8 cellular contexts compared by ENCODE assay signal in the genomic region with DNA sequence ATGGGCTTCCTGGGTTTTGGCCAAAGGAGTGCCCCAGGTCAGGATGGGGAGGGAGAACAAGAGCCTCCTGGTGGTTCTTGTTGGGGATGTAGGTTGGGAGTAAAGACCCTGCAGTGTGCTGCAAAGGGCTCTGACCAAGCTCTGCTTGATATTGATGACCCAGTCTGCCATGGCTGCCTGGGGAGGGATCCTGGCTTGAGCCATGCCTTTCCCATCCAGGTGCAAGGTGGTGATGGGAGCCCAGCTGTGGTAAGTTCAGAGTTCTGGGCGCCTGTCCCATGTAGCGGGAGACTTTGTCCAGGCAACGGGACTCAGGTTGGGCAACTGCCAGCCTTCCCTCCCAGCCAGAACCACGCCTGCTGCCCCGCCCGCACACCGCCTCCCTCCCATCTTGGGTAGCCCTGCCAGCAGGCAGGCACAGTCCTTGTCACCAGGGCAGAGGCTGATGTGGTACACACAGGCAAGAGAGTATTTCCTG. TPM values are rescaled to one million over a fixed set of nuclear protein-coding genes. Genes with fewer than 3 reads are reported as not detected.
DNase-seq lines count a peak whose midpoint lies in the region; ATAC-seq, FAIRE-seq and TF ChIP-seq lines count a peak whose summit lies in the region.

No MANE protein-coding gene starts in this region.

- CTCF ChIA-PET in A549 (lab: Yijun Ruan, JAX) (interaction anchor here (7.8 to 16.1 kb wide), 2 partner anchors 11 to 13 kb away, joined by 55 to 219 read pairs; no protein-coding TSS in a partner anchor), HEK293 (lab: Yijun Ruan, JAX) (interaction anchor here (1.1 to 3.9 kb wide), 4 partner anchors 9 to 33 kb away, joined by 3 to 28 read pairs (median 4); no protein-coding TSS in a partner anchor)

- H3K36me3 Mint-ChIP-seq in activated naive CD8-positive, alpha-beta T cell treated with anti-CD3 and anti-CD28 coated beads, Interleukin-2, amount 50 U/mL, for 24 hours (ENCODE audit: low read depth), result peaks cover 4% of the 10 kb centered on the region

- no peak for FAIRE-seq in A549 (lab: Jason Lieb, UNC)
- no peak for FAIRE-seq in GM19239 (lab: Jason Lieb, UNC)

- no peak for TF ChIP-seq RAD21 in A549 (conservative IDR thresholded peaks at IDR 0.05 in 1 of 2, IDR thresholded peaks at IDR 0.05 in 1 of 2)

- H3K9me3 ChIP-seq in A549 (no peaks in the 10 kb centered on the region), HEK293 (ENCODE audit: control insufficient read depth, insufficient read depth, low read depth, low read length) (no peaks in the 10 kb centered on the region)

- ATAC-seq in A549 (no peak), left ventricle myocardium superior (peak; percentile 54), GM21723 (IDR thresholded peaks at IDR 0.05; ENCODE audit: unreplicated experiment) (no peak)
- ATAC-seq in activated naive CD8-positive, alpha-beta T cell treated with anti-CD3 and anti-CD28 coated beads, Interleukin-2, amount 50 U/mL, for 24 hours, result no peak

- DNase-seq in A549 (ENCODE audit: low read depth in 1 of 2, low spot score in 1 of 2), result peak in 1 of 2 experiments; percentile 41
- no peak for DNase-seq in activated naive CD8-positive, alpha-beta T cell treated with anti-CD3 and anti-CD28 coated beads, Interleukin-2, amount 50 U/mL, for 24 hours
- peak; percentile 93 for DNase-seq in left ventricle myocardium superior
- no peak for DNase-seq in GM19239 (ENCODE audit: insufficient read length, low spot score)
- DNase-seq in hepatic stellate cell (ENCODE audit: low spot score), result no peak

- H3K4me1 Mint-ChIP-seq in activated naive CD8-positive, alpha-beta T cell treated with anti-CD3 and anti-CD28 coated beads, Interleukin-2, amount 50 U/mL, for 24 hours, result peaks cover 61% of the 10 kb centered on the region

- no peaks in the 10 kb centered on the region for H3K27me3 ChIP-seq in rectal smooth muscle tissue (ENCODE audit: control insufficient read depth, insufficient read depth, low read length)

- H3K4me3 ChIP-seq in A549 (no peak overlapping the region), HEK293 (ENCODE audit: low read depth, low read length) (peak overlapping the region; percentile 67), rectal smooth muscle tissue (ENCODE audit: low read length) (peak overlapping the region; percentile 96)

- H3K4me3 Mint-ChIP-seq in activated naive CD8-positive, alpha-beta T cell treated with anti-CD3 and anti-CD28 coated beads, Interleukin-2, amount 50 U/mL, for 24 hours, result peak overlapping the region; percentile 98

- H3K36me3 ChIP-seq in HEK293 (ENCODE audit: control insufficient read depth in 2 of 2, insufficient read depth in 1 of 2, low read length in 2 of 2), result peaks cover 0 to 10% of the 10 kb centered on the region in 2 experiments; a peak in 1 of 3 replicates
- H3K36me3 ChIP-seq in rectal smooth muscle tissue (ENCODE audit: control insufficient read depth, insufficient read depth, low read length), result no peaks in the 10 kb centered on the region

- H3K4me2 ChIP-seq in A549, result peak overlapping the region; percentile 99

- H3K9me3 Mint-ChIP-seq in activated naive CD8-positive, alpha-beta T cell treated with anti-CD3 and anti-CD28 coated beads, Interleukin-2, amount 50 U/mL, for 24 hours, result no peaks in the 10 kb centered on the region

- WGBS in A549 (ENCODE audit: missing lambda C conversion rate), result 24% methylated on average over 4 of the region's 7 CpGs

- H3K4me1 ChIP-seq in A549 (peaks cover 30% of the 10 kb centered on the region), HEK293 (ENCODE audit: control insufficient read depth, insufficient read depth, low read length) (peaks cover 14% of the 10 kb centered on the region), rectal smooth muscle tissue (ENCODE audit: control insufficient read depth, insufficient read depth, low read length) (peaks cover 24% of the 10 kb centered on the region)

- H3K27ac ChIP-seq in A549, result peak overlapping the region in 1 of 2 experiments; percentile 52; a peak in 3 of 6 replicates
- H3K27ac ChIP-seq in HEK293 (ENCODE audit: extremely low read depth, low read depth, low read length), result peak overlapping the region; percentile 77; the same call in 1 of the 2 replicates
- H3K27ac ChIP-seq in rectal smooth muscle tissue (ENCODE audit: low read depth, low read length), result peak overlapping the region; percentile 86

- POLR2A ChIA-PET in A549 (lab: Yijun Ruan, JAX), result no interaction called here
- POLR2A ChIA-PET in HEK293 (lab: Yijun Ruan, JAX), result no interaction called here

- intact Hi-C loops in left ventricle myocardium superior (cut with micrococcal nuclease), result no loop called here

- TF ChIP-seq POLR2A in A549 (IDR thresholded peaks at IDR 0.05; ENCODE audit: low read length), result no peak

- TF ChIP-seq CTCF in A549 (IDR thresholded peaks at IDR 0.05), result no peak
- TF ChIP-seq CTCF in HEK293 (tag by site-specific recombination; IDR thresholded peaks at IDR 0.05), result no peak

- H3K27ac Mint-ChIP-seq in activated naive CD8-positive, alpha-beta T cell treated with anti-CD3 and anti-CD28 coated beads, Interleukin-2, amount 50 U/mL, for 24 hours, result peak overlapping the region; percentile 93

- peak overlapping the region; percentile 12 for H3K9ac ChIP-seq in rectal smooth muscle tissue (ENCODE audit: low read length)

- H3K27me3 Mint-ChIP-seq in activated naive CD8-positive, alpha-beta T cell treated with anti-CD3 and anti-CD28 coated beads, Interleukin-2, amount 50 U/mL, for 24 hours, result no peaks in the 10 kb centered on the region

- TF ChIP-seq EP300 in A549 (IDR thresholded peaks at IDR 0.05), result no peak

TF ChIP-seq in A549, 52 proteins besides CTCF, POLR2A, EP300 and RAD21 (continues in another document):
- no peak for TF ChIP-seq KDM5A (IDR thresholded peaks at IDR 0.05)
- TF ChIP-seq HOXA7 (CRISPR knock-in tag; IDR thresholded peaks at IDR 0.05), result no peak
- no peak for TF ChIP-seq POLR2AphosphoS2 (conservative IDR thresholded peaks at IDR 0.05; ENCODE audit: low read length)
- no peak for TF ChIP-seq JUNB (IDR thresholded peaks at IDR 0.05)
- no peak for TF ChIP-seq ELK1 (IDR thresholded peaks at IDR 0.05; ENCODE audit: low read depth, low read length)

TF ChIP-seq in HEK293, 187 proteins besides CTCF, POLR2A, EP300 and RAD21 (continues in another document):
- TF ChIP-seq ZFHX2 (tag by site-specific recombination; conservative IDR thresholded peaks at IDR 0.05) (peak; percentile 38), KLF7 (tag by site-specific recombination; IDR thresholded peaks at IDR 0.05; ENCODE audit: borderline replicate concordance) (peak; percentile 68; the same call in 1 of the 2 replicates), ZNF768 (tag by site-specific recombination; IDR thresholded peaks at IDR 0.05) (no peak), FEZF1 (tag by site-specific recombination; IDR thresholded peaks at IDR 0.05) (no peak), SP3 (tag by site-specific recombination; IDR thresholded peaks at IDR 0.05) (peak; percentile 31; the same call in 1 of the 2 replicates), ZNF174 (tag by site-specific recombination; IDR thresholded peaks at IDR 0.05) (no peak)

RNA-seq across cellular contexts. Expression of gene GNAI2, which starts 2.6 kb away (rescaled TPM):
- polyA plus RNA-seq in A549 (2011; rRNA removed) (67.0 and 67.8 TPM in 2 replicates), A549 (2017; fragmentation: RNase III; extraction: RNeasy Plus Mini Kit Qiagen cat#74134 plus additional on column Dnase treatment) (44.6 to 48.8 TPM (median 47.4 TPM) in 3 replicates)
- 102 and 107 TPM in 2 replicates for polyA plus RNA-seq in A549 (2012; cell fraction: cytosol; rRNA removed)
- polyA plus RNA-seq in A549 (2012; cell fraction: nucleus; rRNA removed), result 51.4 and 67.2 TPM in 2 replicates
- 68.0 and 84.2 TPM in 2 replicates for polyA minus RNA-seq in A549 (2011; rRNA and poly(A)+ RNA removed)
- total RNA-seq in left ventricle myocardium superior, result 137 TPM

RNA-seq across cellular contexts. Expression of gene SEMA3B, which starts 30.4 kb away (rescaled TPM):
- 6.5 and 6.8 TPM in 2 replicates for polyA plus RNA-seq in A549 (2011; rRNA removed)
- polyA plus RNA-seq in A549 (2012; cell fraction: cytosol; rRNA removed), result 7.5 and 9.0 TPM in 2 replicates
- polyA plus RNA-seq in A549 (2012; cell fraction: nucleus; rRNA removed), result 57.8 and 81.9 TPM in 2 replicates
- 6.5 to 8.4 TPM (median 7.4 TPM) in 3 replicates for polyA plus RNA-seq in A549 (2017; fragmentation: RNase III; extraction: RNeasy Plus Mini Kit Qiagen cat#74134 plus additional on column Dnase treatment)
- 6.1 and 7.2 TPM in 2 replicates for polyA minus RNA-seq in A549 (2011; rRNA and poly(A)+ RNA removed)
- total RNA-seq in left ventricle myocardium superior, result 20.6 TPM

RNA-seq across cellular contexts. Expression of gene SLC38A3, which starts 33.5 kb away (rescaled TPM):
- polyA plus RNA-seq in A549 (2011; rRNA removed) (0.05 and 0.12 TPM in 2 replicates), A549 (2017; fragmentation: RNase III; extraction: RNeasy Plus Mini Kit Qiagen cat#74134 plus additional on column Dnase treatment) (0.10 to 0.13 TPM in 2 of 3 replicates, not detected in the other)
- 0.04 and 0.05 TPM in 2 replicates for polyA plus RNA-seq in A549 (2012; cell fraction: cytosol; rRNA removed)
- 0.04 and 0.11 TPM in 2 replicates for polyA plus RNA-seq in A549 (2012; cell fraction: nucleus; rRNA removed)
- polyA minus RNA-seq in A549 (2011; rRNA and poly(A)+ RNA removed), result 0.39 TPM in 1 of 2 replicates, not detected in the other
- total RNA-seq in left ventricle myocardium superior, result 10.4 TPM

RNA-seq across cellular contexts. Expression of gene LSMEM2, which starts 40.3 kb away (rescaled TPM):
- polyA plus RNA-seq in A549 (2011; rRNA removed) (not detected in 2 replicates), A549 (2017; fragmentation: RNase III; extraction: RNeasy Plus Mini Kit Qiagen cat#74134 plus additional on column Dnase treatment) (0.09 TPM in 1 of 3 replicates, not detected in the others)
- polyA plus RNA-seq in A549 (2012; cell fraction: cytosol; rRNA removed), result 0.03 TPM in 1 of 2 replicates, not detected in the other
- 0.06 and 0.16 TPM in 2 replicates for polyA plus RNA-seq in A549 (2012; cell fraction: nucleus; rRNA removed)
- polyA minus RNA-seq in A549 (2011; rRNA and poly(A)+ RNA removed), result not detected in 2 replicates
- total RNA-seq in left ventricle myocardium superior, result 31.6 TPM

RNA-seq across cellular contexts. Expression of gene GNAT1, which starts 47.2 kb away (rescaled TPM):
- polyA plus RNA-seq in A549 (2011; rRNA removed), result not detected in 2 replicates
- polyA plus RNA-seq in A549 (2012; cell fraction: cytosol; rRNA removed), result 0.04 TPM in 1 of 2 replicates, not detected in the other
- not detected in 2 replicates for polyA plus RNA-seq in A549 (2012; cell fraction: nucleus; rRNA removed)
- not detected in 3 replicates for polyA plus RNA-seq in A549 (2017; fragmentation: RNase III; extraction: RNeasy Plus Mini Kit Qiagen cat#74134 plus additional on column Dnase treatment)
- polyA minus RNA-seq in A549 (2011; rRNA and poly(A)+ RNA removed), result not detected in 2 replicates
- not detected for total RNA-seq in left ventricle myocardium superior
